In genomic region chr7:16670747-16671344, GRCh38 we compare ENCODE assay signal across 22 cellular contexts. TPM values are rescaled to one million over a fixed set of nuclear protein-coding genes. Genes with fewer than 3 reads are reported as not detected.
DNase-seq lines count a peak whose midpoint lies in the region; ATAC-seq, FAIRE-seq and TF ChIP-seq lines count a peak whose summit lies in the region.
"Had no signal": no experiment of that assay in that cellular context is flagged by ENCODE, and none has a peak within 500 bp of the region (broad histone marks: within the 10 kb centered on the region; RNA-seq: fewer than 3 reads in every experiment).

No MANE protein-coding gene starts in this region.

- TF ChIP-seq EP300 in K562 (IDR thresholded peaks at IDR 0.05; ENCODE audit: low read length) = no peak

- no peak overlapping the region for H3K14ac ChIP-seq in trophoblast cell (ENCODE audit: low read length)

- H3K79me1 ChIP-seq in trophoblast cell (ENCODE audit: low read length) = peaks cover 16% of the 10 kb centered on the region

- H3K4me3 ChIP-seq in ACC112 (ENCODE audit: low read depth, low read length) (no peak overlapping the region), GM23248 (peak overlapping the region; percentile 34; the same call in 1 of the 2 replicates), K562 (no peak overlapping the region), trophoblast cell (ENCODE audit: low read depth, low read length) (no peak overlapping the region)
- H3K4me3 ChIP-seq: esophagus squamous epithelium, SJSA1, tibial nerve had no signal

- no peak overlapping the region for H4K8ac ChIP-seq in trophoblast cell (ENCODE audit: low read depth, low read length)

- no peak overlapping the region for H4K12ac ChIP-seq in trophoblast cell (ENCODE audit: low read depth, low read length)

- H2AFZ ChIP-seq in ACC112 (ENCODE audit: low read length, unreplicated experiment) = no peak overlapping the region
- H2AFZ ChIP-seq in GM23248 = no peak overlapping the region
- H2AFZ ChIP-seq in K562 (ENCODE audit: low read depth, low read length) = no peak overlapping the region
- H2AFZ ChIP-seq in trophoblast cell (ENCODE audit: insufficient read depth, low read length, poor library complexity) = no peak overlapping the region

- intact Hi-C loops in K562 (cut with micrococcal nuclease) = no loop called here

- peak overlapping the region; percentile 80 for H3K4ac ChIP-seq in trophoblast cell (ENCODE audit: low read depth, low read length)

- no peak for TF ChIP-seq POLR2A in K562 (conservative IDR thresholded peaks at IDR 0.05)

- peak overlapping the region; percentile 98 for H3K27ac ChIP-seq in ACC112 (ENCODE audit: low read depth, low read length)
- peak overlapping the region; percentile 98 for H3K27ac ChIP-seq in GM23248
- no peak overlapping the region for H3K27ac ChIP-seq in K562 (ENCODE audit: extremely low read depth, low read depth, low read length)
- H3K27ac ChIP-seq in trophoblast cell (ENCODE audit: low read depth, low read length) = peak overlapping the region; percentile 56
- H3K27ac ChIP-seq: SJSA1 had no signal

- H2BK12ac ChIP-seq in trophoblast cell (ENCODE audit: low read length) = no peak overlapping the region

- TF ChIP-seq RAD21 in K562 (CRISPR knock-in tag; conservative IDR thresholded peaks at IDR 0.05 in 1 of 2, IDR thresholded peaks at IDR 0.05 in 1 of 2) = no peak

- 0 out of 2 replicates have a peak overlapping the region, but pooled peaks have one; percentile 78 for H3K9ac ChIP-seq in GM23248
- no peak overlapping the region for H3K9ac ChIP-seq in K562 (ENCODE audit: insufficient read depth in 1 of 2, low read depth in 2 of 2, low read length in 2 of 2)
- H3K9ac ChIP-seq in trophoblast cell (ENCODE audit: low read length) = no peak overlapping the region

- H3K4me2 ChIP-seq in GM23248 (ENCODE audit: unreplicated experiment) = peak overlapping the region; percentile 63
- no peak overlapping the region for H3K4me2 ChIP-seq in K562 (ENCODE audit: insufficient read depth, low read length)
- H3K4me2 ChIP-seq in trophoblast cell (ENCODE audit: low read length) = no peak overlapping the region

- DNase-seq in GM23248 (no peak), K562 (ENCODE audit: extremely low read depth in 1 of 4, low spot score in 3 of 4) (no peak), trophoblast cell (peak in 1 of 2 donors; percentile 23), NCI-H2081 (lab: John Stamatoyannopoulos, UW) (no peak), 8988T (no peak)
- DNase-seq in activated CD4-positive, CD25-positive, alpha-beta regulatory T cell treated with anti-CD3 and anti-CD28 coated beads, Interleukin-2, amount 50 U/mL, for 72 hours = no peak
- DNase-seq: activated naive CD4-positive, alpha-beta T cell treated with anti-CD3 and anti-CD28 coated beads, Interleukin-2, amount 10 ng/mL, durations not matched to agents 7 days and 5 days; anterior cingulate cortex; central memory CD4-positive, alpha-beta T cell; esophagus squamous epithelium; midbrain; naive thymus-derived CD4-positive, alpha-beta T cell; NCI-H1105 treated with DMSO at 0.1 percent for 48 hours; NCI-H1930; NCI-H2227 treated with DMSO at 0.1 percent for 48 hours; occipital lobe had no signal

- FAIRE-seq in K562 (lab: Jason Lieb, UNC) = no peak
- FAIRE-seq: D721Med, GM18507, islet of Langerhans had no signal

- no peak overlapping the region for H3K18ac ChIP-seq in trophoblast cell (ENCODE audit: low read length)

- H2AK5ac ChIP-seq in trophoblast cell (ENCODE audit: low read length) = no peak overlapping the region

- no peak overlapping the region for H4K91ac ChIP-seq in trophoblast cell (ENCODE audit: low read depth, low read length)

- H3K23ac ChIP-seq in trophoblast cell (ENCODE audit: low read length) = no peak overlapping the region

- no peaks in the 10 kb centered on the region for H3K9me2 ChIP-seq in GM23248 (ENCODE audit: insufficient read depth)

- H3K9me3 ChIP-seq in GM23248 (ENCODE audit: low read depth) = no peaks in the 10 kb centered on the region
- no peaks in the 10 kb centered on the region for H3K9me3 ChIP-seq in K562 (replicated peaks; ENCODE audit: control insufficient read depth, insufficient read depth, low read depth, low read length)
- no peaks in the 10 kb centered on the region for H3K9me3 ChIP-seq in trophoblast cell (ENCODE audit: insufficient read depth, low read depth, low read length)
- H3K9me3 ChIP-seq: esophagus squamous epithelium, SJSA1, tibial nerve had no signal

- BruUV-seq in K562 (replicated peaks; lab: Mats Ljungman, UMichigan) = no TSS peak

- in situ Hi-C loops in GM23248 (cut with MboI) (no loop called here), K562 (cut with MboI) (no loop called here)

- H3K4me1 ChIP-seq in ACC112 (ENCODE audit: control insufficient read depth, insufficient read depth, low read length, unreplicated experiment) (peaks cover 36% of the 10 kb centered on the region), GM23248 (ENCODE audit: insufficient read depth) (peaks cover 39% of the 10 kb centered on the region), K562 (replicated peaks in 1 of 2; ENCODE audit: control insufficient read depth in 2 of 2, insufficient read depth in 2 of 2, low read length in 2 of 2) (peaks cover 0 to 13% of the 10 kb centered on the region in 2 experiments; a peak in 3 of 5 replicates), trophoblast cell (ENCODE audit: control insufficient read depth in 1 of 2, insufficient read depth in 2 of 2, low read length in 2 of 2) (peaks cover 5 to 15% of the 10 kb centered on the region in 2 experiments)

- no peak overlapping the region for H2BK5ac ChIP-seq in trophoblast cell (ENCODE audit: low read depth, low read length, poor library complexity)

- peaks cover 15% of the 10 kb centered on the region for H3K36me3 ChIP-seq in ACC112 (ENCODE audit: insufficient read depth, low read length)
- peaks cover 8% of the 10 kb centered on the region; the same call in 1 of the 2 replicates for H3K36me3 ChIP-seq in GM23248 (ENCODE audit: low read depth)
- peaks cover 88% of the 10 kb centered on the region for H3K36me3 ChIP-seq in K562 (ENCODE audit: control insufficient read depth, insufficient read depth, low read length)
- H3K36me3 ChIP-seq in trophoblast cell (ENCODE audit: control insufficient read depth in 1 of 2, insufficient read depth in 2 of 2, low read length in 2 of 2) = peaks cover 11 to 13% of the 10 kb centered on the region in 2 experiments

- H3F3A ChIP-seq in GM23248 (ENCODE audit: insufficient read depth) = peaks cover 47% of the 10 kb centered on the region

- H4K20me1 ChIP-seq in GM23248 (ENCODE audit: insufficient read depth) = no peaks in the 10 kb centered on the region
- no peaks in the 10 kb centered on the region for H4K20me1 ChIP-seq in K562 (replicated peaks; ENCODE audit: control insufficient read depth, insufficient read depth, low read length)

- no peaks in the 10 kb centered on the region for H3K9me1 ChIP-seq in K562 (ENCODE audit: control insufficient read depth, insufficient read depth, low read length)

- H3K27me3 ChIP-seq in ACC112 (ENCODE audit: insufficient read depth, low read length) = no peaks in the 10 kb centered on the region
- H3K27me3 ChIP-seq in GM23248 (replicated peaks; ENCODE audit: insufficient read depth) = no peaks in the 10 kb centered on the region
- no peaks in the 10 kb centered on the region for H3K27me3 ChIP-seq in K562 (ENCODE audit: control insufficient read depth in 2 of 2, insufficient read depth in 2 of 2, low read length in 2 of 2)
- H3K27me3 ChIP-seq in trophoblast cell (ENCODE audit: insufficient read depth, low read length) = no peaks in the 10 kb centered on the region
- H3K27me3 ChIP-seq: esophagus squamous epithelium, SJSA1, tibial nerve had no signal

- POLR2A ChIA-PET in K562 (lab: Yijun Ruan, JAX) = interaction anchor here (1.1 kb wide), 1 partner anchor 8 kb away, joined by 4 read pairs; no protein-coding TSS in a partner anchor

- 98 to 100% methylated on average over 3 of the region's 3 CpGs for WGBS in GM23248 (ENCODE audit: low coverage in 1 of 2, low lambda C conversion rate in 2 of 2, missing lambda C conversion rate in 2 of 2), 2 experiments
- WGBS in K562 (ENCODE audit: insufficient coverage, low coverage, missing lambda C conversion rate) = 83% methylated on average over 3 of the region's 3 CpGs
- no CpG with 5 or more reads among the region's 3 CpGs for WGBS in trophoblast cell (ENCODE audit: extremely low coverage, insufficient coverage, insufficient read length)

- H3K79me2 ChIP-seq in ACC112 (ENCODE audit: control insufficient read depth, insufficient read depth, low read length, unreplicated experiment) (peaks cover 13% of the 10 kb centered on the region), GM23248 (ENCODE audit: insufficient read depth) (peaks cover 55% of the 10 kb centered on the region), K562 (ENCODE audit: control insufficient read depth, insufficient read depth, low read length) (peaks cover 84% of the 10 kb centered on the region), trophoblast cell (ENCODE audit: control insufficient read depth, insufficient read depth, low read length, poor library complexity) (peaks cover 4% of the 10 kb centered on the region)

- TF ChIP-seq CTCF in K562 (IDR thresholded peaks at IDR 0.05 in 2 of 3, conservative IDR thresholded peaks at IDR 0.05 in 1 of 3; ENCODE audit: insufficient read depth in 2 of 3, low read depth in 1 of 3, low read length in 3 of 3) = no peak

- CTCF ChIA-PET in K562 (lab: Yijun Ruan, JAX; ENCODE audit: low intra/inter-chr PET ratio) = no interaction called here

- no peak overlapping the region for H2BK120ac ChIP-seq in trophoblast cell (ENCODE audit: insufficient read depth, low read length, poor library complexity)

- ATAC-seq in K562 = no peak
- ATAC-seq: naive thymus-derived CD4-positive, alpha-beta T cell had no signal

RNA-seq across cellular contexts. Expression of gene BZW2, which starts 24.9 kb away (rescaled TPM):
- 54.1 and 61.0 TPM in 2 replicates for total RNA-seq in GM23248 (2014; rRNA removed; shearing (Covaris generic))
- polyA plus RNA-seq in GM23248 (2016; fragmentation: Nextera tagmentation; extraction: Ambion mirVana) (60.9 and 64.3 TPM in 2 replicates), K562 (2011; rRNA removed) (140 and 155 TPM in 2 replicates), K562 (2014; fragmentation: Illumina TruSeq; extraction: Trizol) (222 and 244 TPM in 2 replicates), K562 (2014; fragmentation: Nextera tagmentation; extraction: Ambion mirVana) (100 to 1,000 TPM; 251 to 316 TPM), K562 (2014; rRNA removed) (137 and 173 TPM in 2 replicates)
- total RNA-seq in K562 (2011; cell fraction: chromatin; rRNA removed; ENCODE audit: low replicate concordance) = 46.8 and 66.2 TPM in 2 replicates
- total RNA-seq in K562 (2011; cell fraction: nucleolus; rRNA removed) = 32.0 and 35.4 TPM in 2 replicates
- 50.6 and 71.3 TPM in 2 replicates for total RNA-seq in K562 (2011; cell fraction: nucleoplasm; rRNA removed)
- total RNA-seq in K562 (2014; rRNA removed) (133 and 168 TPM in 2 replicates), K562 (2014; rRNA removed; fragmentation: Illumina TruSeq; extraction: Trizol) (188 and 204 TPM in 2 replicates), K562 (2015; rRNA removed; fragmentation: Illumina TruSeq; extraction: Trizol) (163 and 167 TPM in 2 replicates), K562 (2021) (146 and 159 TPM in 2 replicates)
- 65.1 and 82.4 TPM in 2 replicates for polyA plus RNA-seq in K562 (2011; cell fraction: cytosol; rRNA removed)
- polyA plus RNA-seq in K562 (2011; cell fraction: nucleus; rRNA removed) = 52.4 and 74.8 TPM in 2 replicates
- 130 and 147 TPM in 2 replicates for polyA plus RNA-seq in K562 (2012)
- polyA minus RNA-seq in K562 (2011; rRNA and poly(A)+ RNA removed) = 77.1 and 82.6 TPM in 2 replicates
- 80.0 and 90.3 TPM in 2 replicates for polyA minus RNA-seq in K562 (2011; cell fraction: cytosol; rRNA and poly(A)+ RNA removed)
- 16.7 and 29.4 TPM in 2 replicates for polyA minus RNA-seq in K562 (2011; cell fraction: nucleus; rRNA and poly(A)+ RNA removed)
- 239 and 252 TPM in 2 replicates for polyA plus RNA-seq in trophoblast cell (2013)

RNA-seq across cellular contexts. Expression of gene ANKMY2, which starts 25.3 kb away (rescaled TPM):
- 23.0 and 23.1 TPM in 2 replicates for total RNA-seq in GM23248 (2014; rRNA removed; shearing (Covaris generic))
- polyA plus RNA-seq in GM23248 (2016; fragmentation: Nextera tagmentation; extraction: Ambion mirVana) (19.3 and 22.1 TPM in 2 replicates), K562 (2011; rRNA removed) (58.5 and 71.5 TPM in 2 replicates), K562 (2014; fragmentation: Illumina TruSeq; extraction: Trizol) (45.7 and 48.8 TPM in 2 replicates), K562 (2014; fragmentation: Nextera tagmentation; extraction: Ambion mirVana) (10 to 100 TPM; 38.9 to 70.3 TPM), K562 (2014; rRNA removed) (45.7 and 48.4 TPM in 2 replicates)
- 32.4 and 48.1 TPM in 2 replicates for total RNA-seq in K562 (2011; cell fraction: chromatin; rRNA removed; ENCODE audit: low replicate concordance)
- total RNA-seq in K562 (2011; cell fraction: nucleolus; rRNA removed) = 19.8 and 24.7 TPM in 2 replicates
- 20.9 and 23.6 TPM in 2 replicates for total RNA-seq in K562 (2011; cell fraction: nucleoplasm; rRNA removed)
- total RNA-seq in K562 (2014; rRNA removed) (41.1 and 41.4 TPM in 2 replicates), K562 (2014; rRNA removed; fragmentation: Illumina TruSeq; extraction: Trizol) (57.0 and 64.3 TPM in 2 replicates), K562 (2015; rRNA removed; fragmentation: Illumina TruSeq; extraction: Trizol) (48.7 and 52.6 TPM in 2 replicates), K562 (2021) (43.7 and 44.0 TPM in 2 replicates)
- polyA plus RNA-seq in K562 (2011; cell fraction: cytosol; rRNA removed) = 17.1 and 33.8 TPM in 2 replicates
- polyA plus RNA-seq in K562 (2011; cell fraction: nucleus; rRNA removed) = 37.1 and 45.7 TPM in 2 replicates
- polyA plus RNA-seq in K562 (2012) = 42.1 and 43.9 TPM in 2 replicates
- 78.8 and 85.3 TPM in 2 replicates for polyA minus RNA-seq in K562 (2011; rRNA and poly(A)+ RNA removed)
- 22.1 and 26.2 TPM in 2 replicates for polyA minus RNA-seq in K562 (2011; cell fraction: cytosol; rRNA and poly(A)+ RNA removed)
- 21.3 and 34.0 TPM in 2 replicates for polyA minus RNA-seq in K562 (2011; cell fraction: nucleus; rRNA and poly(A)+ RNA removed)
- 17.7 and 18.1 TPM in 2 replicates for polyA plus RNA-seq in trophoblast cell (2013)
